Comparison of ENCODE assay signal across 1 cellular context in the genomic region with DNA sequence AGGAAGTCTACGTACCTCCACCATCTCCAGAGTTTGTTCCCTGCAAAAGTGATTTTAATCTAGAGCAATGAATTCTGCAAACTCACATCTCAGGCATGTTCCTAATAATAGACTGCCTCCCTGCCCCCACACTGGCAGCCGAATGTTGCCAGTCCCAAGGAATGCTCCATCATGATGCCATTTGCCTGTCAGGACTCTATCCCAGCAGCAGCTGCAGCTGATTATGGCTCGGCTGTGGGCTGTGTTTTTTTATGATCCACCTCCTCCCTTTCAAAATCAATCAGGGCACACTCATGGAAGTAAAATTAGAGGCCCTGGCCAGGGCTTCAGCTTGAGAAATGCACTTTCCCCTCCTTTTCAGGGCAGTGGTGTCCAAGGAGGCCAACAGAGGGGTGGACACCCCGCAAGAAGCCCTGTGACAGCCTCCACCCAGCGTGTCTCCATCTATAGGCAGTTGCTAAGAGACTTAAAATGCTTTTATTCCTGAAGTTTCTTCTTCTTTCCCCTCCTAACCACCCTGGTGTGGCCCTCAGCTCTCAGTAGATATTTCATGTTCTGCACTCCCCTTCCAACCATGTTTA.
TF ChIP-seq lines count a peak whose summit lies in the region.

No MANE protein-coding gene starts in this region.

TF ChIP-seq in HepG2, 621 proteins besides CTCF, POLR2A, EP300 and RAD21:
- TF ChIP-seq, protein P1, sequence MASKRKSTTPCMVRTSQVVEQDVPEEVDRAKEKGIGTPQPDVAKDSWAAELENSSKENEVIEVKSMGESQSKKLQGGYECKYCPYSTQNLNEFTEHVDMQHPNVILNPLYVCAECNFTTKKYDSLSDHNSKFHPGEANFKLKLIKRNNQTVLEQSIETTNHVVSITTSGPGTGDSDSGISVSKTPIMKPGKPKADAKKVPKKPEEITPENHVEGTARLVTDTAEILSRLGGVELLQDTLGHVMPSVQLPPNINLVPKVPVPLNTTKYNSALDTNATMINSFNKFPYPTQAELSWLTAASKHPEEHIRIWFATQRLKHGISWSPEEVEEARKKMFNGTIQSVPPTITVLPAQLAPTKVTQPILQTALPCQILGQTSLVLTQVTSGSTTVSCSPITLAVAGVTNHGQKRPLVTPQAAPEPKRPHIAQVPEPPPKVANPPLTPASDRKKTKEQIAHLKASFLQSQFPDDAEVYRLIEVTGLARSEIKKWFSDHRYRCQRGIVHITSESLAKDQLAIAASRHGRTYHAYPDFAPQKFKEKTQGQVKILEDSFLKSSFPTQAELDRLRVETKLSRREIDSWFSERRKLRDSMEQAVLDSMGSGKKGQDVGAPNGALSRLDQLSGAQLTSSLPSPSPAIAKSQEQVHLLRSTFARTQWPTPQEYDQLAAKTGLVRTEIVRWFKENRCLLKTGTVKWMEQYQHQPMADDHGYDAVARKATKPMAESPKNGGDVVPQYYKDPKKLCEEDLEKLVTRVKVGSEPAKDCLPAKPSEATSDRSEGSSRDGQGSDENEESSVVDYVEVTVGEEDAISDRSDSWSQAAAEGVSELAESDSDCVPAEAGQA (IDR thresholded peaks at IDR 0.05; ENCODE audit: low read depth), result no peak
- TF ChIP-seq, protein P1 (CRISPR knock-in tag; IDR thresholded peaks at IDR 0.05; ENCODE audit: borderline replicate concordance), result no peak
- TF ChIP-seq, protein P2, sequence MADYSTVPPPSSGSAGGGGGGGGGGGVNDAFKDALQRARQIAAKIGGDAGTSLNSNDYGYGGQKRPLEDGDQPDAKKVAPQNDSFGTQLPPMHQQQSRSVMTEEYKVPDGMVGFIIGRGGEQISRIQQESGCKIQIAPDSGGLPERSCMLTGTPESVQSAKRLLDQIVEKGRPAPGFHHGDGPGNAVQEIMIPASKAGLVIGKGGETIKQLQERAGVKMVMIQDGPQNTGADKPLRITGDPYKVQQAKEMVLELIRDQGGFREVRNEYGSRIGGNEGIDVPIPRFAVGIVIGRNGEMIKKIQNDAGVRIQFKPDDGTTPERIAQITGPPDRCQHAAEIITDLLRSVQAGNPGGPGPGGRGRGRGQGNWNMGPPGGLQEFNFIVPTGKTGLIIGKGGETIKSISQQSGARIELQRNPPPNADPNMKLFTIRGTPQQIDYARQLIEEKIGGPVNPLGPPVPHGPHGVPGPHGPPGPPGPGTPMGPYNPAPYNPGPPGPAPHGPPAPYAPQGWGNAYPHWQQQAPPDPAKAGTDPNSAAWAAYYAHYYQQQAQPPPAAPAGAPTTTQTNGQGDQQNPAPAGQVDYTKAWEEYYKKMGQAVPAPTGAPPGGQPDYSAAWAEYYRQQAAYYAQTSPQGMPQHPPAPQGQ (CRISPR knock-in tag; IDR thresholded peaks at IDR 0.05; ENCODE audit: borderline replicate concordance), result no peak
- no peak for TF ChIP-seq ZBTB7B (CRISPR knock-in tag; IDR thresholded peaks at IDR 0.05)
- no peak for TF ChIP-seq ZNF557 (CRISPR knock-in tag; IDR thresholded peaks at IDR 0.05)
- no peak for TF ChIP-seq ZNF567 (CRISPR knock-in tag; IDR thresholded peaks at IDR 0.05; ENCODE audit: borderline replicate concordance)
- no peak for TF ChIP-seq ZBTB21 (CRISPR knock-in tag; IDR thresholded peaks at IDR 0.05)
- TF ChIP-seq, protein P3, sequence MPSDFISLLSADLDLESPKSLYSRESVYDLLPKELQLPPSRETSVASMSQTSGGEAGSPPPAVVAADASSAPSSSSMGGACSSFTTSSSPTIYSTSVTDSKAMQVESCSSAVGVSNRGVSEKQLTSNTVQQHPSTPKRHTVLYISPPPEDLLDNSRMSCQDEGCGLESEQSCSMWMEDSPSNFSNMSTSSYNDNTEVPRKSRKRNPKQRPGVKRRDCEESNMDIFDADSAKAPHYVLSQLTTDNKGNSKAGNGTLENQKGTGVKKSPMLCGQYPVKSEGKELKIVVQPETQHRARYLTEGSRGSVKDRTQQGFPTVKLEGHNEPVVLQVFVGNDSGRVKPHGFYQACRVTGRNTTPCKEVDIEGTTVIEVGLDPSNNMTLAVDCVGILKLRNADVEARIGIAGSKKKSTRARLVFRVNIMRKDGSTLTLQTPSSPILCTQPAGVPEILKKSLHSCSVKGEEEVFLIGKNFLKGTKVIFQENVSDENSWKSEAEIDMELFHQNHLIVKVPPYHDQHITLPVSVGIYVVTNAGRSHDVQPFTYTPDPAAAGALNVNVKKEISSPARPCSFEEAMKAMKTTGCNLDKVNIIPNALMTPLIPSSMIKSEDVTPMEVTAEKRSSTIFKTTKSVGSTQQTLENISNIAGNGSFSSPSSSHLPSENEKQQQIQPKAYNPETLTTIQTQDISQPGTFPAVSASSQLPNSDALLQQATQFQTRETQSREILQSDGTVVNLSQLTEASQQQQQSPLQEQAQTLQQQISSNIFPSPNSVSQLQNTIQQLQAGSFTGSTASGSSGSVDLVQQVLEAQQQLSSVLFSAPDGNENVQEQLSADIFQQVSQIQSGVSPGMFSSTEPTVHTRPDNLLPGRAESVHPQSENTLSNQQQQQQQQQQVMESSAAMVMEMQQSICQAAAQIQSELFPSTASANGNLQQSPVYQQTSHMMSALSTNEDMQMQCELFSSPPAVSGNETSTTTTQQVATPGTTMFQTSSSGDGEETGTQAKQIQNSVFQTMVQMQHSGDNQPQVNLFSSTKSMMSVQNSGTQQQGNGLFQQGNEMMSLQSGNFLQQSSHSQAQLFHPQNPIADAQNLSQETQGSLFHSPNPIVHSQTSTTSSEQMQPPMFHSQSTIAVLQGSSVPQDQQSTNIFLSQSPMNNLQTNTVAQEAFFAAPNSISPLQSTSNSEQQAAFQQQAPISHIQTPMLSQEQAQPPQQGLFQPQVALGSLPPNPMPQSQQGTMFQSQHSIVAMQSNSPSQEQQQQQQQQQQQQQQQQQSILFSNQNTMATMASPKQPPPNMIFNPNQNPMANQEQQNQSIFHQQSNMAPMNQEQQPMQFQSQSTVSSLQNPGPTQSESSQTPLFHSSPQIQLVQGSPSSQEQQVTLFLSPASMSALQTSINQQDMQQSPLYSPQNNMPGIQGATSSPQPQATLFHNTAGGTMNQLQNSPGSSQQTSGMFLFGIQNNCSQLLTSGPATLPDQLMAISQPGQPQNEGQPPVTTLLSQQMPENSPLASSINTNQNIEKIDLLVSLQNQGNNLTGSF (CRISPR knock-in tag; IDR thresholded peaks at IDR 0.05), result no peak
- TF ChIP-seq ZSCAN30 (CRISPR knock-in tag; IDR thresholded peaks at IDR 0.05), result no peak
- no peak for TF ChIP-seq SOX5 (CRISPR knock-in tag; IDR thresholded peaks at IDR 0.05; ENCODE audit: borderline replicate concordance)
- TF ChIP-seq SIN3B (IDR thresholded peaks at IDR 0.05; ENCODE audit: low read length), result no peak
